In genomic region chr10:85570871-85571270, GRCh38 we compare ENCODE assay signal across 23 cellular contexts.
"Had no signal": no experiment of that assay in that cellular context is flagged by ENCODE, and none has a peak within 500 bp of the region (broad histone marks: within the 10 kb centered on the region; RNA-seq: fewer than 3 reads in every experiment).

No MANE protein-coding gene starts in this region.

- H3K4me3 ChIP-seq: coronary artery, dorsolateral prefrontal cortex, esophagus muscularis mucosa, gastrocnemius medialis, heart right ventricle, left lung, lower lobe of right lung had no signal

- ATAC-seq: gastrocnemius medialis, heart right ventricle, left cardiac atrium, left lung, left ventricle myocardium superior, lower lobe of right lung had no signal

- DNase-seq: dermis blood vessel endothelial cell; dorsolateral prefrontal cortex; effector CD4-positive, alpha-beta T cell; effector memory CD4-positive, alpha-beta T cell; foreskin fibroblast; foreskin melanocyte; gastrocnemius medialis; glutamatergic neuron; head of caudate nucleus; heart right ventricle; hippocampal formation; left cardiac atrium; left lung; left ventricle myocardium superior; lower lobe of right lung; mesenchymal stem cell; midbrain had no signal

- H3K36me3 ChIP-seq: esophagus muscularis mucosa, gastrocnemius medialis, heart right ventricle, left lung, lower lobe of right lung had no signal

- H3K27ac ChIP-seq: coronary artery, esophagus muscularis mucosa, gastrocnemius medialis, heart right ventricle, left lung, lower lobe of right lung had no signal

- H3K4me1 ChIP-seq: esophagus muscularis mucosa, gastrocnemius medialis, heart right ventricle, left lung, lower lobe of right lung had no signal

- FAIRE-seq: colon, endothelial cell of umbilical vein, islet of Langerhans, keratinocyte had no signal

- H3K27me3 ChIP-seq: dorsolateral prefrontal cortex, esophagus muscularis mucosa, gastrocnemius medialis, heart right ventricle, left lung had no signal

- H3K9me3 ChIP-seq: esophagus muscularis mucosa, gastrocnemius medialis, heart right ventricle, left lung, lower lobe of right lung had no signal
